33 cellular contexts compared by ENCODE assay signal in genomic region chr12:128639089-128639488, GRCh38.
"Had no signal": no experiment of that assay in that cellular context is flagged by ENCODE, and none has a peak within 500 bp of the region (broad histone marks: within the 10 kb centered on the region; RNA-seq: fewer than 3 reads in every experiment).

No MANE protein-coding gene starts in this region.

- ATAC-seq: activated CD8-positive, alpha-beta memory T cell treated with anti-CD3 and anti-CD28 coated beads, Interleukin-2, amount 10 ng/mL, durations not matched to agents 7 days and 5 days; activated naive CD8-positive, alpha-beta T cell treated with anti-CD3 and anti-CD28 coated beads, Interleukin-2, amount 50 U/mL, for 24 hours; Right ventricle myocardium inferior had no signal

- H2AFZ ChIP-seq: PC-9 had no signal

- H3K9ac ChIP-seq: KMS-11 had no signal

- H3K27ac ChIP-seq: brain microvascular endothelial cell, cardiac muscle cell, PC-9, RWPE1, VCaP had no signal

- H3K4me3 ChIP-seq: cardiac muscle cell, PC-9 had no signal

- H3K27me3 ChIP-seq: brain microvascular endothelial cell, cardiac muscle cell had no signal

- DNase-seq: activated B cell treated with CpG ODN at 0.5 μM for 24 hours; activated CD4-positive, alpha-beta memory T cell treated with anti-CD3 and anti-CD28 coated beads, Interleukin-2, amount 10 ng/mL, durations not matched to agents 7 days and 5 days; activated CD4-positive, alpha-beta T cell treated with anti-CD3 and anti-CD28 coated beads for 48 hours; activated CD4-positive, CD25-positive, alpha-beta regulatory T cell treated with anti-CD3 and anti-CD28 coated beads, Interleukin-2, amount 50 U/mL, for 72 hours; activated CD8-positive, alpha-beta memory T cell treated with anti-CD3 and anti-CD28 coated beads for 24 hours; activated CD8-positive, alpha-beta memory T cell treated with anti-CD3 and anti-CD28 coated beads, Interleukin-2, amount 10 ng/mL, durations not matched to agents 7 days and 5 days; activated CD8-positive, alpha-beta memory T cell treated with anti-CD3 and anti-CD28 coated beads, Interleukin-2, amount 50 U/mL, for 48 hours; activated effector memory CD4-positive, alpha-beta T cell treated with Interleukin-2 at 50 U/mL for 16 hours; activated naive CD4-positive, alpha-beta T cell treated with anti-CD3 and anti-CD28 coated beads, Interleukin-2, amount 10 ng/mL, durations not matched to agents 7 days and 5 days; activated naive CD8-positive, alpha-beta T cell treated with anti-CD3 and anti-CD28 coated beads, Interleukin-2, amount 50 U/mL, for 24 hours; activated T-cell treated with anti-CD3 and anti-CD28 coated beads, Interleukin-2, amount 50 U/mL, for 48 hours; anterior cingulate cortex; brain microvascular endothelial cell; MM.1S; MV-4-11; NCI-H1092; NCI-H1436 treated with DMSO at 0.1 percent for 48 hours; NCI-H1694 treated with DMSO at 0.1 percent for 48 hours; NCI-H2081; NCI-H226; NCI-H446 treated with DMSO at 0.1 percent for 48 hours; PC-9; SIG-M5; SW 1271; T-helper 1 cell; T-helper 2 cell; T-helper 9 cell had no signal

- H3K4me2 ChIP-seq: PC-9 had no signal

- H3K36me3 ChIP-seq: brain microvascular endothelial cell, cardiac muscle cell had no signal

- FAIRE-seq: RCC 7860 had no signal
